ENCODE assay signal across 18 cellular contexts in the genomic region with DNA sequence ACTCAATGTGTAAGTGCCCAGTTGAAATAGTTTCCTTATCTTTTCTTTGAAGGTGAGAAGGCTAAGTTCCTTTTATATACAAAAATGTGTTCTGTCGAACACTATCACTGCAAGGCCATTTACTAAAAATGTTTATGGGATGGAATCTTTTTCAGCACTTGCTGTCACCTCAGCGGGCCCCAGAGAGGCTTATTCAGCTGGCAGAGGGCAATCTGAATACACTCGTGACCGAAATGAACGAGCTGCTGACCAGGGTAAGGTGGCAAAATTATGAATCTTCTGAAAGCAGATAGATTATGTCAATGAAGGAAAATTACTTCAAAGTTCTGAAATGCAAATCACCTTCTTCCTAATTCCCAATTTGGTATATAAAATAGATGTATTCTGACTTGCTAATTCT.
DNase-seq lines count a peak whose midpoint lies in the region; ATAC-seq and TF ChIP-seq lines count a peak whose summit lies in the region.
"Had no signal": no experiment of that assay in that cellular context is flagged by ENCODE, and none has a peak within 500 bp of the region (broad histone marks: within the 10 kb centered on the region; RNA-seq: fewer than 3 reads in every experiment).

No MANE protein-coding gene starts in this region.

- H3K4me3 Mint-ChIP-seq in natural killer cell: peak overlapping the region; percentile 14

- H3K36me3 Mint-ChIP-seq in natural killer cell: no peaks in the 10 kb centered on the region

- no peak overlapping the region for H3K14ac ChIP-seq in IMR-90 (replicated peaks; ENCODE audit: low read depth, low read length)

- no peak overlapping the region for H2AK5ac ChIP-seq in IMR-90 (ENCODE audit: low read depth, low read length)

- no peak overlapping the region for H3K56ac ChIP-seq in IMR-90 (ENCODE audit: extremely low read depth, insufficient read depth, low read length)

- no peaks in the 10 kb centered on the region for H3K9me3 Mint-ChIP-seq in natural killer cell
- H3K9me3 Mint-ChIP-seq: activated T-cell treated with anti-CD3 and anti-CD28 coated beads, Interleukin-2, amount 50 U/mL, for 4 hours had no signal

- H2BK15ac ChIP-seq in IMR-90 (ENCODE audit: low read depth, low read length): no peak overlapping the region

- no peak overlapping the region for H4K91ac ChIP-seq in IMR-90 (ENCODE audit: insufficient read depth, low read depth, low read length)

- intact Hi-C loops in IMR-90 (cut with micrococcal nuclease) (loop anchor here (1.0 to 5.0 kb wide), 5 partner anchors 117 to 1632 kb away; a partner anchor contains a TSS), Panc1 (cut with micrococcal nuclease; ENCODE audit: unreplicated experiment) (loop anchor here (5.0 to 10.0 kb wide), 3 partner anchors 115 to 642 kb away; no protein-coding TSS in a partner anchor), heart right ventricle (cut with DNase I) (loop anchor here in 4 of 10 donors (5.0 to 10.0 kb wide), 2 partner anchors 645 to 647 kb away; no protein-coding TSS in a partner anchor), natural killer cell (cut with micrococcal nuclease) (loop anchor here (2.0 to 5.0 kb wide), 4 partner anchors 562 to 1633 kb away; no protein-coding TSS in a partner anchor), left colon (cut with DNase I, micrococcal nuclease) (loop anchor here in 1 of 2 donors (10.0 kb wide), 1 partner anchor 645 kb away; no protein-coding TSS in a partner anchor)

- CTCF ChIA-PET in IMR-90 (lab: Yijun Ruan, JAX): interaction anchor here (0.7 to 1.6 kb wide), 2 partner anchors 562 to 1628 kb away, joined by 4 read pairs; no protein-coding TSS in a partner anchor
- CTCF ChIA-PET in Panc1 (lab: Charles Lee): no interaction called here
- CTCF ChIA-PET in HEK293T (lab: Yijun Ruan, JAX): interaction anchor here (0.6 to 1.0 kb wide), 3 partner anchors 32 to 1304 kb away, joined by 3 read pairs; no protein-coding TSS in a partner anchor

- H2BK120ac ChIP-seq in IMR-90 (ENCODE audit: low read depth, low read length): no peak overlapping the region

- no peak for TF ChIP-seq POLR2A in IMR-90 (IDR thresholded peaks at IDR 0.05; ENCODE audit: low read depth, low read length)

- H2BK20ac ChIP-seq in IMR-90 (ENCODE audit: low read depth, low read length): no peak overlapping the region

- H2AFZ ChIP-seq in IMR-90 (replicated peaks; ENCODE audit: low read length, poor library complexity): no peak overlapping the region

- no peak overlapping the region for H4K8ac ChIP-seq in IMR-90 (ENCODE audit: low read depth in 2 of 2, low read length in 2 of 2)

- peaks cover 36 to 40% of the 10 kb centered on the region in 2 donors for H3K4me1 Mint-ChIP-seq in natural killer cell

- H3K9me3 ChIP-seq in IMR-90 (ENCODE audit: control insufficient read depth, insufficient read depth, low read length) (no peaks in the 10 kb centered on the region), Panc1 (ENCODE audit: control insufficient read depth, insufficient read depth, low read depth, low read length) (no peaks in the 10 kb centered on the region), heart right ventricle (no peaks in the 10 kb centered on the region)
- H3K9me3 ChIP-seq: Caco-2, HAP-1, thoracic aorta had no signal

- ATAC-seq in IMR-90 (ENCODE audit: low read depth) (no peak), Panc1 (no peak), heart right ventricle (peak in 6 of 8 donors; percentile 46 to 66 (median 63)), natural killer cell (no peak), left colon (no peak), foreskin keratinocyte (no peak)
- ATAC-seq: sciatic nerve had no signal

- no peak overlapping the region for H3K4ac ChIP-seq in IMR-90 (ENCODE audit: low read depth, low read length)

- no peak for TF ChIP-seq RAD21 in IMR-90 (IDR thresholded peaks at IDR 0.05; ENCODE audit: low read length)

- no TSS peak for BruUV-seq in IMR-90 (replicated peaks; lab: Mats Ljungman, UMichigan)
- BruUV-seq in Panc1 (replicated peaks; lab: Mats Ljungman, UMichigan): no TSS peak

- in situ Hi-C loops in IMR-90 (cut with MboI; ENCODE audit: low sequenced_read_pairs) (loop anchor here (10.0 kb wide), 1 partner anchor 565 kb away; no protein-coding TSS in a partner anchor), Panc1 (cut with HindIII; ENCODE audit: low pct_unique_long_range_greater_than_20kb, low sequenced_read_pairs) (no loop called here)

- no peaks in the 10 kb centered on the region for H3K27me3 Mint-ChIP-seq in natural killer cell (ENCODE audit: low read depth in 2 of 2)

- no peak overlapping the region for H3K18ac ChIP-seq in IMR-90 (ENCODE audit: low read depth, low read length)

- no peak for TF ChIP-seq CTCF in IMR-90 (conservative IDR thresholded peaks at IDR 0.05; ENCODE audit: low read depth, low read length)
- no peak for TF ChIP-seq CTCF in Panc1 (IDR thresholded peaks at IDR 0.05)
- TF ChIP-seq CTCF in heart right ventricle (IDR thresholded peaks at IDR 0.05): no peak
- no peak for TF ChIP-seq CTCF in natural killer cell (IDR thresholded peaks at IDR 0.05)
- no peak for TF ChIP-seq CTCF in foreskin keratinocyte (conservative IDR thresholded peaks at IDR 0.05)

- H2BK5ac ChIP-seq in IMR-90 (ENCODE audit: low read depth, low read length, poor library complexity, severe bottlenecking): no peak overlapping the region

- H4K20me1 ChIP-seq in IMR-90 (ENCODE audit: insufficient read depth, low read length): no peaks in the 10 kb centered on the region

- H3K79me1 ChIP-seq in IMR-90 (ENCODE audit: low read depth in 1 of 2, low read length in 2 of 2): no peaks in the 10 kb centered on the region

- no peak overlapping the region for H4K5ac ChIP-seq in IMR-90 (ENCODE audit: low read depth, low read length)

- H3K27me3 ChIP-seq in IMR-90 (ENCODE audit: control insufficient read depth, insufficient read depth, low read length) (peaks cover 4% of the 10 kb centered on the region; the same call in 1 of the 2 replicates), Panc1 (ENCODE audit: control insufficient read depth, insufficient read depth, low read length) (no peaks in the 10 kb centered on the region), heart right ventricle (no peaks in the 10 kb centered on the region), foreskin keratinocyte (no peaks in the 10 kb centered on the region)

- H3K36me3 ChIP-seq in IMR-90 (ENCODE audit: control insufficient read depth, insufficient read depth, low read length): no peaks in the 10 kb centered on the region
- no peaks in the 10 kb centered on the region for H3K36me3 ChIP-seq in Panc1 (ENCODE audit: control insufficient read depth, insufficient read depth, low read length)
- H3K36me3 ChIP-seq in heart right ventricle: peaks cover 0 to 79% (median 18%) of the 10 kb centered on the region in 9 donors
- H3K36me3 ChIP-seq: HAP-1 had no signal

- H3K27ac ChIP-seq in IMR-90 (ENCODE audit: insufficient read depth, low read length): no peak overlapping the region
- peak overlapping the region; percentile 74 for H3K27ac ChIP-seq in Panc1 (ENCODE audit: low read length)
- H3K27ac ChIP-seq in heart right ventricle: peak overlapping the region in 7 of 10 donors; percentile 17 to 71 (median 57)
- no peak overlapping the region for H3K27ac ChIP-seq in foreskin keratinocyte
- H3K27ac ChIP-seq: C4-2B, thoracic aorta had no signal

- H3K4me3 ChIP-seq in IMR-90 (ENCODE audit: insufficient read depth, low read depth, low read length) (no peak overlapping the region), Panc1 (ENCODE audit: low read depth in 2 of 2, low read length in 2 of 2) (no peak overlapping the region), heart right ventricle (no peak overlapping the region)
- H3K4me3 ChIP-seq: HAP-1, K562 had no signal

- H3K23ac ChIP-seq in IMR-90 (ENCODE audit: low read depth, low read length): no peak overlapping the region

- H3K4me1 ChIP-seq in IMR-90 (ENCODE audit: control insufficient read depth, insufficient read depth, low read length): no peaks in the 10 kb centered on the region
- peaks cover 16% of the 10 kb centered on the region; the same call in 1 of the 2 replicates for H3K4me1 ChIP-seq in Panc1 (ENCODE audit: control insufficient read depth, insufficient read depth, low read length)
- peaks cover 0 to 26% (median 12%) of the 10 kb centered on the region in 9 donors for H3K4me1 ChIP-seq in heart right ventricle
- no peaks in the 10 kb centered on the region for H3K4me1 ChIP-seq in foreskin keratinocyte

- DNase-seq in IMR-90: no peak
- DNase-seq in Panc1 (ENCODE audit: low read depth, low spot score): no peak
- no peak for DNase-seq in heart right ventricle
- DNase-seq in natural killer cell: no peak
- DNase-seq in left colon: no peak
- no peak for DNase-seq in HEK293T (ENCODE audit: extremely low spot score)
- DNase-seq in A172 (ENCODE audit: low spot score): no peak
- no peak for DNase-seq in foreskin keratinocyte
- DNase-seq: GDM1, NCI-H2081 treated with DMSO at 0.1 percent for 48 hours, T1000 had no signal

- H3K4me2 ChIP-seq in IMR-90 (ENCODE audit: low read depth, low read length): peak overlapping the region; percentile 97; the same call in 1 of the 2 replicates

- H2AK9ac ChIP-seq in IMR-90 (replicated peaks; ENCODE audit: low read depth, low read length, poor library complexity): no peak overlapping the region

- no peak overlapping the region for H3K9ac ChIP-seq in IMR-90 (ENCODE audit: low read depth, low read length)

- POLR2A ChIA-PET in IMR-90 (lab: Charles Lee; ENCODE audit: unreplicated experiment) (no interaction called here), Panc1 (lab: Charles Lee) (no interaction called here), HEK293T (lab: Yijun Ruan, JAX) (no interaction called here)

- no CpG with 5 or more reads among the region's 5 CpGs for WGBS in IMR-90 (ENCODE audit: extremely low coverage in 2 of 2, insufficient read length in 1 of 2), 2 experiments
- WGBS in heart right ventricle, 2 donors: 35 to 45% methylated on average over 5 of the region's 5 CpGs

- peak overlapping the region in 1 of 2 donors; percentile 13 for H3K27ac Mint-ChIP-seq in natural killer cell

- no peaks in the 10 kb centered on the region for H3K9me1 ChIP-seq in IMR-90 (ENCODE audit: insufficient read depth, low read length)

- dilution Hi-C loops in IMR-90 (cut with HindIII; ENCODE audit: low sequenced_read_pairs, unreplicated experiment): no loop called here

TF ChIP-seq in IMR-90, 13 proteins besides CTCF, POLR2A, EP300 and RAD21 (continues in another document):
- TF ChIP-seq MAFK (IDR thresholded peaks at IDR 0.05; ENCODE audit: low read depth, low read length) (no peak), BHLHE40 (IDR thresholded peaks at IDR 0.05; ENCODE audit: low read depth, low read length) (no peak), FOS (IDR thresholded peaks at IDR 0.05; ENCODE audit: low read depth, low read length) (no peak), NFE2L2 (IDR thresholded peaks at IDR 0.05; ENCODE audit: low read depth, low read length) (no peak), CHD1 (IDR thresholded peaks at IDR 0.05; ENCODE audit: low read depth, low read length) (no peak)

TF ChIP-seq in HEK293T, 16 proteins besides CTCF, POLR2A, EP300 and RAD21 (continues in another document):
- TF ChIP-seq HDGF (IDR thresholded peaks at IDR 0.05; ENCODE audit: borderline replicate concordance) (no peak), BHLHE40 (IDR thresholded peaks at IDR 0.05; ENCODE audit: borderline replicate concordance) (no peak), FOXK2 (IDR thresholded peaks at IDR 0.05) (no peak), L3MBTL2 (conservative IDR thresholded peaks at IDR 0.05) (no peak)

Comparison
In these comparisons a context has a peak if more than half of its experiments do, and no peak if none do; other contexts are left out.
1. ATAC-seq: peak in heart right ventricle (6 of 8); none in IMR-90 (single experiment), Panc1 (single experiment), natural killer cell (0 of 3), left colon (single experiment) and foreskin keratinocyte (single experiment).
2. H3K27ac ChIP-seq: peak in Panc1 (single experiment) and heart right ventricle (7 of 10); none in IMR-90 (single experiment) and foreskin keratinocyte (single experiment).